In genomic region chr9:108860764-108861163, GRCh38 we compare ENCODE assay signal across 26 cellular contexts. TPM values are rescaled to one million over a fixed set of nuclear protein-coding genes. Genes with fewer than 3 reads are reported as not detected.
A peak's percentile ranks its signal among the peaks of the same experiment; 100 is the strongest.
DNase-seq lines count a peak whose midpoint lies in the region; ATAC-seq, FAIRE-seq and TF ChIP-seq lines count a peak whose summit lies in the region.
"Had no signal": no experiment of that assay in that cellular context is flagged by ENCODE, and none has a peak within 500 bp of the region (broad histone marks: within the 10 kb centered on the region; RNA-seq: fewer than 3 reads in every experiment).

No MANE protein-coding gene starts in this region.

- H3K4me3 ChIP-seq in bronchial epithelial cell (ENCODE audit: low read depth, low read length), result no peak overlapping the region
- no peak overlapping the region for H3K4me3 ChIP-seq in small intestine (ENCODE audit: low read depth in 1 of 2, low read length in 2 of 2)
- H3K4me3 ChIP-seq: MG63, SJSA1 had no signal

- TF ChIP-seq CTCF in bronchial epithelial cell (IDR thresholded peaks at IDR 0.05; ENCODE audit: insufficient read depth, low read length, severe bottlenecking), result no peak

- FAIRE-seq in bronchial epithelial cell (lab: Jason Lieb, UNC) (peak; percentile 43), small intestine (lab: Jason Lieb, UNC) (no peak), RCC 7860 (lab: Jason Lieb, UNC) (no peak)
- FAIRE-seq: GM12892, HTR-8/SVneo had no signal

- no peaks in the 10 kb centered on the region for H3K9me3 ChIP-seq in small intestine (ENCODE audit: control insufficient read depth, low read depth)
- H3K9me3 ChIP-seq: MG63, SJSA1 had no signal

- H3K4me1 ChIP-seq in small intestine (ENCODE audit: control insufficient read depth in 2 of 2, insufficient read depth in 1 of 2, low read depth in 1 of 2, low read length in 1 of 2), result no peaks in the 10 kb centered on the region
- H3K4me1 ChIP-seq: SJSA1 had no signal

- H3K27me3 ChIP-seq in bronchial epithelial cell (ENCODE audit: control insufficient read depth, insufficient read depth, low read length) (no peaks in the 10 kb centered on the region), small intestine (ENCODE audit: control insufficient read depth in 2 of 2, insufficient read depth in 2 of 2, low read length in 2 of 2) (no peaks in the 10 kb centered on the region)
- H3K27me3 ChIP-seq: MG63, SJSA1 had no signal

- peak; percentile 8 for DNase-seq in NCI-H2171 treated with DMSO at 0.1 percent for 48 hours (lab: John Stamatoyannopoulos, UW)
- DNase-seq in NCI-H2171 (lab: John Stamatoyannopoulos, UW), result no peak
- DNase-seq in NCI-H748 (lab: John Stamatoyannopoulos, UW; ENCODE audit: unreplicated experiment), result peak; percentile 46
- DNase-seq in bronchial epithelial cell (ENCODE audit: low read depth), result no peak
- peak; percentile 21 for DNase-seq in small intestine
- DNase-seq in NCI-H2227 treated with DMSO at 0.1 percent for 48 hours (lab: John Stamatoyannopoulos, UW), result no peak
- no peak for DNase-seq in RCC 7860 (ENCODE audit: low spot score)
- DNase-seq: Calu3; DMS79 treated with DMSO at 0.1 percent for 48 hours; GF-D8; H7; MG63; NCI-H2081; NCI-H82; NK-92 treated with Interleukin-12 subunit alpha and Interleukin-12 subunit beta, amount 100 ng/mL, for 24 hours; PC-3; Right ventricle myocardium superior; T-helper 1 cell had no signal

- ATAC-seq in HG03432 (IDR thresholded peaks at IDR 0.05; ENCODE audit: unreplicated experiment), result no peak
- ATAC-seq: PC-3 had no signal

- 56 to 85% (median 84%) methylated on average over 2 of the region's 2 CpGs for WGBS in small intestine, 3 donors

- H3K36me3 ChIP-seq in bronchial epithelial cell (ENCODE audit: control insufficient read depth, insufficient read depth, low read length), result no peaks in the 10 kb centered on the region
- no peaks in the 10 kb centered on the region for H3K36me3 ChIP-seq in small intestine (ENCODE audit: control insufficient read depth in 2 of 2, insufficient read depth in 2 of 2, low read length in 2 of 2)
- H3K36me3 ChIP-seq: MG63, SJSA1 had no signal

- no peak overlapping the region for H3K27ac ChIP-seq in small intestine (ENCODE audit: low read depth in 1 of 2, low read length in 1 of 2)
- H3K27ac ChIP-seq: SJSA1 had no signal

RNA-seq across cellular contexts. Expression of gene ACTL7A, which starts 1.3 kb away (rescaled TPM):
- total RNA-seq in bronchial epithelial cell, result not detected in 2 replicates
- polyA plus RNA-seq in small intestine, result not detected
- total RNA-seq: A172, Calu3, H7, LHCN-M2, PC-3, Right ventricle myocardium superior, RPMI7951, SJSA1 had no signal
- polyA plus RNA-seq: BJ had no signal

RNA-seq across cellular contexts. Expression of gene ACTL7B, which starts 5.0 kb away (rescaled TPM):
- total RNA-seq in bronchial epithelial cell, result under 0.01 TPM in 1 of 2 replicates, not detected in the other
- not detected for polyA plus RNA-seq in small intestine
- total RNA-seq: A172, Calu3, H7, LHCN-M2, PC-3, Right ventricle myocardium superior, RPMI7951, SJSA1 had no signal
- polyA plus RNA-seq: BJ had no signal

Comparison
In these comparisons a context has a peak if more than half of its experiments do, and no peak if none do; other contexts are left out.
1. DNase-seq: peak in NCI-H2171 treated with DMSO at 0.1 percent for 48 hours (single experiment), NCI-H748 (single experiment) and small intestine (single experiment); none in NCI-H2171 (single experiment), bronchial epithelial cell (single experiment), NCI-H2227 treated with DMSO at 0.1 percent for 48 hours (single experiment) and RCC 7860 (single experiment).